Comparison of ENCODE assay signal across 18 cellular contexts in the genomic region with DNA sequence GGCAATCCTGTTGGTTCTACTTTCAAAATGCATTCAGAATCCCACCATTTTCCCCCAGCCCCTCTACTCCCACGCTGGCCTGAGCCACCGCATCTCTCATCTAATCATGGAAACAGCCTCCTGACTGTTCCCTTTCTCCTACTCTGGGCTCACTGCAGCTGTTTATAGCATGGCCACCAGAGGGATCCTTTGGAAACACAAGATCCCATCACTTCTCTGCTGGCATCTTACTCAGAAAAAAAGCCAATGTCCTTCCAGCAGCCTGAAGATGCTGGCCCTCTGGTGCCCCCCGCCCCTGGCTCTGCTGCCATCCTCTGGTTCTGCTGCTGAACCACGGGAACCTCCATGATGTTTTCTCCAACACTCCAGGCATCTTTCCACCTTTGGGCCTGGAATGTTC. TPM values are rescaled to one million over a fixed set of nuclear protein-coding genes. Genes with fewer than 3 reads are reported as not detected.
A peak's percentile ranks its signal among the peaks of the same experiment; 100 is the strongest.
DNase-seq lines count a peak whose midpoint lies in the region; ATAC-seq and TF ChIP-seq lines count a peak whose summit lies in the region.
"Had no signal": no experiment of that assay in that cellular context is flagged by ENCODE, and none has a peak within 500 bp of the region (broad histone marks: within the 10 kb centered on the region; RNA-seq: fewer than 3 reads in every experiment).

No MANE protein-coding gene starts in this region.

- intact Hi-C loops in testis (cut with DNase I; ENCODE audit: low total_unique reads), result no loop called here

- DNase-seq in SIG-M5 treated with dmso at 0.1 percent for 504 hours (lab: John Stamatoyannopoulos, UW; ENCODE audit: unreplicated experiment) (peak; percentile 7), SIG-M5 (lab: John Stamatoyannopoulos, UW) (no peak), NT2/D1 (ENCODE audit: low read depth, low spot score) (peak; percentile 15), endodermal cell (peak; percentile 77), testis (no peak), NCI-H1436 (lab: John Stamatoyannopoulos, UW) (no peak)
- DNase-seq: activated CD8-positive, alpha-beta memory T cell treated with anti-CD3 and anti-CD28 coated beads, Interleukin-2, amount 10 ng/mL, durations not matched to agents 7 days and 5 days; DMS153; Karpas-422; kidney glomerular epithelial cell; NCI-H2029; NCI-H748 treated with DMSO at 0.1 percent for 48 hours; SJCRH30; stimulated activated CD4-positive, alpha-beta T cell treated with anti-CD3 and anti-CD28 coated beads, Interleukin-15, amount 100 ng/mL, for 24 hours had no signal

- no peaks in the 10 kb centered on the region for H3K27me3 ChIP-seq in NT2/D1 (ENCODE audit: insufficient read depth, insufficient read length)
- peaks cover 23% of the 10 kb centered on the region for H3K27me3 ChIP-seq in endodermal cell (ENCODE audit: control insufficient read depth, insufficient read depth, low read length, poor library complexity, severe bottlenecking)
- H3K27me3 ChIP-seq in testis, result no peaks in the 10 kb centered on the region
- H3K27me3 ChIP-seq: SJCRH30, suprapubic skin had no signal

- no peak for TF ChIP-seq POLR2A in testis (IDR thresholded peaks at IDR 0.05)

- H3K27me3 Mint-ChIP-seq in endodermal cell (ENCODE audit: insufficient read depth), result peaks cover 29% of the 10 kb centered on the region
- H3K27me3 Mint-ChIP-seq: progenitor cell of endocrine pancreas had no signal

- H3K9me3 ChIP-seq in NT2/D1 (ENCODE audit: insufficient read depth, low read length) (no peaks in the 10 kb centered on the region), endodermal cell (ENCODE audit: control insufficient read depth, low read length) (no peaks in the 10 kb centered on the region), testis (no peaks in the 10 kb centered on the region)
- H3K9me3 ChIP-seq: SJCRH30, suprapubic skin had no signal

- ATAC-seq in GM18519 (IDR thresholded peaks at IDR 0.05; ENCODE audit: low FRiP score, unreplicated experiment), result no peak
- ATAC-seq in HG03025 (IDR thresholded peaks at IDR 0.05; ENCODE audit: low FRiP score, unreplicated experiment), result no peak
- ATAC-seq: activated CD8-positive, alpha-beta memory T cell treated with anti-CD3 and anti-CD28 coated beads, Interleukin-2, amount 10 ng/mL, durations not matched to agents 7 days and 5 days had no signal

- H3K9me3 Mint-ChIP-seq in endodermal cell, result no peaks in the 10 kb centered on the region

- H3K27ac ChIP-seq in endodermal cell (ENCODE audit: low read depth, low read length) (no peak overlapping the region), testis (no peak overlapping the region)
- H3K27ac ChIP-seq: SJCRH30, suprapubic skin had no signal

- H3K36me3 Mint-ChIP-seq in endodermal cell (ENCODE audit: low read depth), result no peaks in the 10 kb centered on the region
- H3K36me3 Mint-ChIP-seq: activated CD8-positive, alpha-beta memory T cell treated with anti-CD3 and anti-CD28 coated beads, Interleukin-2, amount 10 ng/mL, durations not matched to agents 7 days and 5 days had no signal

- H3K9ac ChIP-seq in NT2/D1 (ENCODE audit: insufficient read length, low read depth) (no peak overlapping the region), endodermal cell (ENCODE audit: extremely low read depth, low read length, poor library complexity, severe bottlenecking) (no peak overlapping the region)

- H3K4me1 ChIP-seq in NT2/D1 (ENCODE audit: insufficient read depth, insufficient read length), result no peaks in the 10 kb centered on the region
- no peaks in the 10 kb centered on the region for H3K4me1 ChIP-seq in endodermal cell (ENCODE audit: control insufficient read depth, insufficient read depth, low read length)
- H3K4me1 ChIP-seq in testis, result no peaks in the 10 kb centered on the region
- H3K4me1 ChIP-seq: SJCRH30, suprapubic skin had no signal

- TF ChIP-seq CTCF in endodermal cell (conservative IDR thresholded peaks at IDR 0.05) (peak; percentile 78), testis (IDR thresholded peaks at IDR 0.05) (peak in 2 of 3 experiments; percentile 24 to 31)

- no peak overlapping the region for H3K4me3 Mint-ChIP-seq in endodermal cell
- H3K4me3 Mint-ChIP-seq: activated CD8-positive, alpha-beta memory T cell treated with anti-CD3 and anti-CD28 coated beads, Interleukin-2, amount 10 ng/mL, durations not matched to agents 7 days and 5 days had no signal

- 67 to 69% methylated on average over 3 to 4 of the region's 4 CpGs for WGBS in endodermal cell (ENCODE audit: insufficient coverage in 1 of 2, insufficient read length in 1 of 2), 2 experiments
- WGBS in testis, 2 donors, result 75 to 89% methylated on average over 4 of the region's 4 CpGs

- H3K36me3 ChIP-seq in NT2/D1 (ENCODE audit: insufficient read depth, insufficient read length, low read length) (no peaks in the 10 kb centered on the region), endodermal cell (ENCODE audit: control insufficient read depth, insufficient read depth, low read length) (no peaks in the 10 kb centered on the region), testis (ENCODE audit: low read depth, missing control alignments) (no peaks in the 10 kb centered on the region)
- H3K36me3 ChIP-seq: SJCRH30, suprapubic skin had no signal

- H3K4me1 Mint-ChIP-seq in endodermal cell, result peaks cover 2% of the 10 kb centered on the region
- H3K4me1 Mint-ChIP-seq: activated CD8-positive, alpha-beta memory T cell treated with anti-CD3 and anti-CD28 coated beads, Interleukin-2, amount 10 ng/mL, durations not matched to agents 7 days and 5 days had no signal

- no peak overlapping the region for H3K27ac Mint-ChIP-seq in endodermal cell
- H3K27ac Mint-ChIP-seq: activated CD8-positive, alpha-beta memory T cell treated with anti-CD3 and anti-CD28 coated beads, Interleukin-2, amount 10 ng/mL, durations not matched to agents 7 days and 5 days; progenitor cell of endocrine pancreas had no signal

- H3K4me3 ChIP-seq in NT2/D1 (ENCODE audit: insufficient read length, low read depth), result no peak overlapping the region
- H3K4me3 ChIP-seq in endodermal cell (ENCODE audit: low read length), result no peak overlapping the region
- no peak overlapping the region for H3K4me3 ChIP-seq in testis
- H3K4me3 ChIP-seq: SJCRH30, suprapubic skin had no signal

RNA-seq across cellular contexts. Expression of gene MS4A8, which starts 11.1 kb away (rescaled TPM):
- total RNA-seq in endodermal cell, result not detected
- polyA plus RNA-seq in endodermal cell (2013, experiment 1 of 2), result 0.32 TPM
- polyA plus RNA-seq in endodermal cell (2013, experiment 2 of 2), result 0.33 TPM
- total RNA-seq in testis, result under 1 TPM; 0.31 to 0.43 TPM
- 3.3 TPM for polyA plus RNA-seq in testis (ENCODE audit: insufficient read depth, low read depth, low replicate concordance)
- total RNA-seq: activated CD8-positive, alpha-beta memory T cell treated with anti-CD3 and anti-CD28 coated beads, Interleukin-2, amount 10 ng/mL, durations not matched to agents 7 days and 5 days; SJCRH30; suprapubic skin had no signal

RNA-seq across cellular contexts. Expression of gene MS4A18, which starts 14.0 kb away (rescaled TPM):
- total RNA-seq in endodermal cell (not detected), testis (under 1 TPM in 1 of 2 donors, not detected in 1; 0.50 TPM)
- not detected for polyA plus RNA-seq in endodermal cell (2013, experiment 1 of 2)
- polyA plus RNA-seq in endodermal cell (2013, experiment 2 of 2), result not detected
- polyA plus RNA-seq in testis (ENCODE audit: insufficient read depth, low read depth, low replicate concordance), result 0.96 TPM
- total RNA-seq: activated CD8-positive, alpha-beta memory T cell treated with anti-CD3 and anti-CD28 coated beads, Interleukin-2, amount 10 ng/mL, durations not matched to agents 7 days and 5 days; progenitor cell of endocrine pancreas; SJCRH30; suprapubic skin had no signal

RNA-seq across cellular contexts. Expression of gene MS4A15, which starts 46.2 kb away (rescaled TPM):
- not detected for total RNA-seq in endodermal cell
- not detected for polyA plus RNA-seq in endodermal cell (2013, experiment 1 of 2)
- polyA plus RNA-seq in endodermal cell (2013, experiment 2 of 2), result not detected
- total RNA-seq in testis, result under 1 TPM; 0.31 to 0.56 TPM
- 0.82 TPM for polyA plus RNA-seq in testis (ENCODE audit: insufficient read depth, low read depth, low replicate concordance)
- total RNA-seq: activated CD8-positive, alpha-beta memory T cell treated with anti-CD3 and anti-CD28 coated beads, Interleukin-2, amount 10 ng/mL, durations not matched to agents 7 days and 5 days; progenitor cell of endocrine pancreas; SJCRH30; suprapubic skin had no signal

Comparison
In these comparisons a context has a peak if more than half of its experiments do, and no peak if none do; other contexts are left out.
1. DNase-seq: peak in SIG-M5 treated with dmso at 0.1 percent for 504 hours (single experiment), NT2/D1 (single experiment) and endodermal cell (single experiment); none in SIG-M5 (single experiment), testis (single experiment) and NCI-H1436 (single experiment).